Comparison of ENCODE assay signal across 10 cellular contexts in the genomic region with DNA sequence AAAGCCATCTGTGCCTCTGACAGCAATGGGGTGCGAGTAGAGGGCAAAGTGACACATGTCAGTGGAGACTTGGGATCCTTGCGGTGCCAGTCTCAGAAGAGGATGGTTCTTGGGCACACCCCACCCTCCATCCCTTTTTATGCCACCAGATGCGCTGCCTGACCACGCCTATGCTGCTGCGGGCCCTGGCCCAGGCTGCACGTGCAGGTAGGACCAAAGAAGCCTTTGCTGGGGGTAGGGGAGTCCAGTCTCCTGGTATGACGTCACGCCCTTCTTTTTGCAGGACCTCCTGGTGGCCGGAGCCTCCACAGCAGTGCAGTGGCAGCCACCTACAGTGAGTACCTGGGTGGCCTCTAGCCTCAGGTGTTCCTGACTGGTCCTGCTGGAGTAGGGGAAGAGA. TPM values are rescaled to one million over a fixed set of nuclear protein-coding genes. Genes with fewer than 3 reads are reported as not detected.
DNase-seq lines count a peak whose midpoint lies in the region; ATAC-seq and TF ChIP-seq lines count a peak whose summit lies in the region.
"Had no signal": no experiment of that assay in that cellular context is flagged by ENCODE, and none has a peak within 500 bp of the region (broad histone marks: within the 10 kb centered on the region; RNA-seq: fewer than 3 reads in every experiment).

No MANE protein-coding gene starts in this region.

- H3K36me3 ChIP-seq in heart right ventricle, result peaks cover 0 to 44% (median 0%) of the 10 kb centered on the region in 9 donors

- H3K27ac Mint-ChIP-seq in activated B cell treated with CpG ODN at 0.5 μM for 24 hours (no peak overlapping the region), glutamatergic neuron (ENCODE audit: unreplicated experiment) (peak overlapping the region; percentile 52)
- peak overlapping the region in 1 of 2 donors; percentile 71 for H3K27ac Mint-ChIP-seq in stimulated activated naive CD8-positive, alpha-beta T cell treated with anti-CD3 and anti-CD28 coated beads, Interleukin-15, amount 100 ng/mL, for 72 hours

- no peak for TF ChIP-seq CTCF in heart right ventricle (IDR thresholded peaks at IDR 0.05)
- TF ChIP-seq CTCF in activated B cell treated with CpG ODN at 0.5 μM for 24 hours (IDR thresholded peaks at IDR 0.05), result no peak
- TF ChIP-seq CTCF in glutamatergic neuron (IDR thresholded peaks at IDR 0.05; ENCODE audit: partially characterized antibody, unreplicated experiment), result no peak

- peak overlapping the region in 8 of 10 donors; percentile 88 to 97 (median 92) for H3K27ac ChIP-seq in heart right ventricle

- CTCF ChIA-PET in activated B cell treated with CpG ODN at 0.5 μM for 24 hours (lab: Charles Lee), result no interaction called here

- POLR2A ChIA-PET in activated B cell treated with CpG ODN at 0.5 μM for 24 hours (lab: Charles Lee), result no interaction called here

- no peaks in the 10 kb centered on the region for H3K27me3 Mint-ChIP-seq in activated B cell treated with CpG ODN at 0.5 μM for 24 hours
- peaks cover 9% of the 10 kb centered on the region for H3K27me3 Mint-ChIP-seq in glutamatergic neuron (ENCODE audit: unreplicated experiment)
- H3K27me3 Mint-ChIP-seq in stimulated activated naive CD8-positive, alpha-beta T cell treated with anti-CD3 and anti-CD28 coated beads, Interleukin-15, amount 100 ng/mL, for 72 hours, result no peaks in the 10 kb centered on the region

- no peaks in the 10 kb centered on the region for H3K9me3 Mint-ChIP-seq in activated B cell treated with CpG ODN at 0.5 μM for 24 hours
- peaks cover 4% of the 10 kb centered on the region for H3K9me3 Mint-ChIP-seq in glutamatergic neuron (ENCODE audit: unreplicated experiment)
- H3K9me3 Mint-ChIP-seq in stimulated activated naive CD8-positive, alpha-beta T cell treated with anti-CD3 and anti-CD28 coated beads, Interleukin-15, amount 100 ng/mL, for 72 hours, result no peaks in the 10 kb centered on the region

- intact Hi-C loops in heart right ventricle (cut with DNase I) (loop anchor here in 3 of 10 donors (5.0 to 10.0 kb wide), 4 partner anchors 90 to 183 kb away; partner anchors contain the start of genes CHKA (in 2 of the 3) and KMT5B (in 1 of the 3)), Right ventricle myocardium inferior (cut with DNase I) (loop anchor here (5.0 kb wide), 1 partner anchor 90 kb away; the partner anchor contains the start of gene CHKA), activated B cell treated with CpG ODN at 0.5 μM for 24 hours (cut with micrococcal nuclease) (loop anchor here (5.0 kb wide), 1 partner anchor 340 kb away; no protein-coding TSS in a partner anchor)

- peaks cover 24 to 63% (median 48%) of the 10 kb centered on the region in 9 donors for H3K4me1 ChIP-seq in heart right ventricle

- H3K27me3 ChIP-seq in heart right ventricle, result no peaks in the 10 kb centered on the region

- DNase-seq in heart right ventricle (no peak), Right ventricle myocardium inferior (ENCODE audit: missing footprints) (no peak), activated B cell treated with CpG ODN at 0.5 μM for 24 hours (no peak), glutamatergic neuron (no peak), midbrain (lab: John Stamatoyannopoulos, UW) (no peak), pons (ENCODE audit: low spot score) (no peak)
- DNase-seq in stimulated activated naive CD8-positive, alpha-beta T cell treated with anti-CD3 and anti-CD28 coated beads, Interleukin-15, amount 100 ng/mL, for 72 hours, result no peak
- DNase-seq: left colon, NCI-H526 had no signal

- H3K36me3 Mint-ChIP-seq in activated B cell treated with CpG ODN at 0.5 μM for 24 hours (ENCODE audit: low read depth) (peaks cover 16% of the 10 kb centered on the region), glutamatergic neuron (ENCODE audit: unreplicated experiment) (no peaks in the 10 kb centered on the region)

- peak overlapping the region in 5 of 10 donors; percentile 54 to 96 (median 77) for H3K4me3 ChIP-seq in heart right ventricle

- ATAC-seq in heart right ventricle (no peak), Right ventricle myocardium inferior (no peak), activated B cell treated with CpG ODN at 0.5 μM for 24 hours (ENCODE audit: low read depth) (no peak), GM19328 (IDR thresholded peaks at IDR 0.05; ENCODE audit: unreplicated experiment) (no peak)
- no peak for ATAC-seq in stimulated activated naive CD8-positive, alpha-beta T cell treated with anti-CD3 and anti-CD28 coated beads, Interleukin-15, amount 100 ng/mL, for 72 hours
- ATAC-seq: left colon had no signal

- H3K9me3 ChIP-seq in heart right ventricle, result no peaks in the 10 kb centered on the region

- WGBS in heart right ventricle, 2 donors, result 77% methylated on average over 9 of the region's 9 CpGs

- peaks cover 27% of the 10 kb centered on the region for H3K4me1 Mint-ChIP-seq in activated B cell treated with CpG ODN at 0.5 μM for 24 hours
- H3K4me1 Mint-ChIP-seq in glutamatergic neuron (ENCODE audit: low read depth, unreplicated experiment), result peaks cover 7% of the 10 kb centered on the region
- H3K4me1 Mint-ChIP-seq in stimulated activated naive CD8-positive, alpha-beta T cell treated with anti-CD3 and anti-CD28 coated beads, Interleukin-15, amount 100 ng/mL, for 72 hours, result peaks cover 59% of the 10 kb centered on the region

- H3K4me3 Mint-ChIP-seq in activated B cell treated with CpG ODN at 0.5 μM for 24 hours (peak overlapping the region; percentile 93), glutamatergic neuron (ENCODE audit: unreplicated experiment) (peak overlapping the region; percentile 96)
- H3K4me3 Mint-ChIP-seq in stimulated activated naive CD8-positive, alpha-beta T cell treated with anti-CD3 and anti-CD28 coated beads, Interleukin-15, amount 100 ng/mL, for 72 hours, result peak overlapping the region; percentile 93 to 97

RNA-seq across cellular contexts. Expression of gene NDUFS8, which starts 1.5 kb away (rescaled TPM):
- total RNA-seq in heart right ventricle, result 100 to 1,000 TPM; 330 to 492 (median 421) TPM
- polyA plus RNA-seq in heart right ventricle, result 100 to 1,000 TPM; 496 to 774 TPM
- total RNA-seq in Right ventricle myocardium inferior, result 479 TPM
- 93.7 and 101 TPM in 2 replicates for total RNA-seq in activated B cell treated with CpG ODN at 0.5 μM for 24 hours
- 136 TPM for total RNA-seq in glutamatergic neuron (ENCODE audit: unreplicated experiment)

RNA-seq across cellular contexts. Expression of gene TCIRG1, which starts 6.8 kb away (rescaled TPM):
- 10 to 100 TPM in 9 of 10 donors, 1 to 10 TPM in 1; 7.9 to 44.8 (median 14.6) TPM for total RNA-seq in heart right ventricle
- polyA plus RNA-seq in heart right ventricle, result 10 to 100 TPM; 41.9 to 91.4 TPM
- 30.4 TPM for total RNA-seq in Right ventricle myocardium inferior
- total RNA-seq in activated B cell treated with CpG ODN at 0.5 μM for 24 hours, result 209 and 227 TPM in 2 replicates
- total RNA-seq in glutamatergic neuron (ENCODE audit: unreplicated experiment), result 47.2 TPM

RNA-seq across cellular contexts. Expression of gene ALDH3B1, which starts 21.9 kb away (rescaled TPM):
- total RNA-seq in heart right ventricle, result 10 to 100 TPM in 1 of 10 donors, 1 to 10 TPM in 9; 3.5 to 11.0 (median 4.3) TPM
- polyA plus RNA-seq in heart right ventricle, result 1 to 10 TPM; 2.1 to 3.2 TPM
- total RNA-seq in Right ventricle myocardium inferior, result 3.5 TPM
- 0.53 and 0.98 TPM in 2 replicates for total RNA-seq in activated B cell treated with CpG ODN at 0.5 μM for 24 hours
- total RNA-seq in glutamatergic neuron (ENCODE audit: unreplicated experiment), result 0.22 TPM

RNA-seq across cellular contexts. Expression of gene UNC93B1, which starts 28.1 kb away (rescaled TPM):
- total RNA-seq in heart right ventricle (10 to 100 TPM in 2 of 10 donors, 1 to 10 TPM in 8; 3.2 to 18.2 (median 6.2) TPM), Right ventricle myocardium inferior (9.0 TPM), activated B cell treated with CpG ODN at 0.5 μM for 24 hours (117 and 133 TPM in 2 replicates), glutamatergic neuron (ENCODE audit: unreplicated experiment) (0.86 TPM)
- 1 to 10 TPM; 8.8 to 9.1 TPM for polyA plus RNA-seq in heart right ventricle
